ENCODE assay signal across 8 cellular contexts in genomic region chr7:27739914-27740448, GRCh38. TPM values are rescaled to one million over a fixed set of nuclear protein-coding genes. Genes with fewer than 3 reads are reported as not detected.
DNase-seq lines count a peak whose midpoint lies in the region; ATAC-seq, FAIRE-seq and TF ChIP-seq lines count a peak whose summit lies in the region.

TSS of gene TAX1BP1 (plus strand) at chr7:27740162. CDS start at chr7:27748525, 8,363 bp downstream.

- DNase-seq in NCI-H2029 (lab: John Stamatoyannopoulos, UW) (peak; percentile 91), T-helper 22 cell (ENCODE audit: low read depth) (peak; percentile 93), astrocyte (ENCODE audit: low read depth) (peak; percentile 88), hepatic stellate cell (ENCODE audit: low spot score) (peak; percentile 91), renal cortical epithelial cell (ENCODE audit: low read depth) (peak; percentile 86), cortex of kidney (lab: John Stamatoyannopoulos, UW) (no peak)

- peaks cover 3% of the 10 kb centered on the region for H3K36me3 Mint-ChIP-seq in astrocyte (ENCODE audit: low read depth, unreplicated experiment)

- peak; percentile 94 for ATAC-seq in GM18505 (IDR thresholded peaks at IDR 0.05; ENCODE audit: unreplicated experiment)
- peak; percentile 88 for ATAC-seq in HG02973 (IDR thresholded peaks at IDR 0.05; ENCODE audit: unreplicated experiment)

- TF ChIP-seq POLR2A in GM18505 (IDR thresholded peaks at IDR 0.05; ENCODE audit: borderline replicate concordance, extremely low read depth, insufficient read depth, insufficient read length), result peak; percentile 88

- TF ChIP-seq CTCF in astrocyte (IDR thresholded peaks at IDR 0.05; ENCODE audit: insufficient read depth, low read depth, low read length), result no peak

- H3K9ac ChIP-seq in astrocyte (ENCODE audit: low read length), result peak within 1 kb of the TSS; percentile 99

- H3K27ac Mint-ChIP-seq in astrocyte (ENCODE audit: unreplicated experiment), result peak within 1 kb of the TSS; percentile 99

- peaks cover 9% of the 10 kb centered on the region for H4K20me1 ChIP-seq in astrocyte (ENCODE audit: insufficient read depth, low read length)

- peak within 1 kb of the TSS; percentile 80 for H2AFZ ChIP-seq in astrocyte (ENCODE audit: low read depth, low read length)

- H3K9me3 Mint-ChIP-seq in astrocyte (ENCODE audit: unreplicated experiment), result no peaks in the 10 kb centered on the region

- H3K36me3 ChIP-seq in astrocyte (ENCODE audit: insufficient read depth, low read length), result no peaks in the 10 kb centered on the region

- peaks cover 14% of the 10 kb centered on the region for H3K4me1 ChIP-seq in astrocyte (ENCODE audit: insufficient read depth, low read length)

- no peak for FAIRE-seq in astrocyte (lab: Jason Lieb, UNC)

- H3K4me3 Mint-ChIP-seq in astrocyte (ENCODE audit: unreplicated experiment), result peak within 1 kb of the TSS; percentile 94

- H3K27ac ChIP-seq in astrocyte (ENCODE audit: low read depth, low read length), result peak within 1 kb of the TSS; percentile 99

- H3K4me1 Mint-ChIP-seq in astrocyte (ENCODE audit: low read depth, unreplicated experiment), result peaks cover 15% of the 10 kb centered on the region

- H3K4me3 ChIP-seq in astrocyte (ENCODE audit: insufficient read depth, low read depth, low read length), result peak within 1 kb of the TSS; percentile 96

- no peaks in the 10 kb centered on the region for H3K27me3 Mint-ChIP-seq in astrocyte (ENCODE audit: low read depth, unreplicated experiment)

- H3K9me3 ChIP-seq in astrocyte (ENCODE audit: insufficient read depth, low read depth, low read length), result no peaks in the 10 kb centered on the region

- H3K4me2 ChIP-seq in astrocyte (ENCODE audit: low read length), result peak within 1 kb of the TSS; percentile 94

- peaks cover 41% of the 10 kb centered on the region for H3K79me2 ChIP-seq in astrocyte (ENCODE audit: insufficient read depth, low read length)

- H3K27me3 ChIP-seq in astrocyte (ENCODE audit: insufficient read depth, low read length), result no peaks in the 10 kb centered on the region

RNA-seq across cellular contexts. Expression of gene TAX1BP1, which starts in this region (rescaled TPM):
- 127 and 133 TPM in 2 replicates for total RNA-seq in astrocyte
- 88.2 and 165 TPM in 2 replicates for total RNA-seq in renal cortical epithelial cell
